Comparison of ENCODE assay signal across 10 cellular contexts in the genomic region with DNA sequence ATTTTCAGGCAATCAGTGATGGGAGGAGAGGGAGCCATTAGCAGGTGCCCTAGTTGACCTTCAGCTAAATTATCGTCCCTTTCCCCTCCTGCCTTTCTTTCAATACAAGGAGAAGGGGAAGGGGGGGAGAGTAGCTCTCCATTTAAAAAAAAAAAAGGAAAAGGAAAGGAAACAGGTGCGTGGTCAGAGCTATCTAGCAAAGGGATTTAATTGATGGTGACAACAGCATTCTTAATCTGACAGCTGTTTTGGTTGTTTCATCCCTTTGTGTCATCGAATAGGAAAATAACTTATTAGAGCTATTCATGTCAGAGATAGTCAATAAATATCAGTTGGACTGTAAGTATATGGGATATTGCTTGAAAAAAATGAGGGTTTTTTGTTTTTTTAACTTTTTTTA.
"Had no signal": no experiment of that assay in that cellular context is flagged by ENCODE, and none has a peak within 500 bp of the region (broad histone marks: within the 10 kb centered on the region; RNA-seq: fewer than 3 reads in every experiment).

No MANE protein-coding gene starts in this region.

- H3K4me3 ChIP-seq: body of pancreas, dorsolateral prefrontal cortex, lung, tibial artery had no signal

- H3K27ac ChIP-seq: body of pancreas, dorsolateral prefrontal cortex, tibial artery, VCaP had no signal

- H3K4me1 ChIP-seq: body of pancreas, tibial artery had no signal

- H3K36me3 ChIP-seq: tibial artery had no signal

- DNase-seq: activated CD4-positive, alpha-beta T cell treated with anti-CD3 and anti-CD28 coated beads for 1 hour; amniotic stem cell; body of pancreas; dorsolateral prefrontal cortex; hypothalamus; nucleus accumbens; tibial artery had no signal

- H3K27me3 ChIP-seq: body of pancreas, dorsolateral prefrontal cortex, tibial artery had no signal

- H3K9me3 ChIP-seq: body of pancreas, tibial artery had no signal

- ATAC-seq: body of pancreas, left lobe of liver had no signal
